In genomic region chr12:110116623-110117022, GRCh38 we compare ENCODE assay signal across 22 cellular contexts.
"Had no signal": no experiment of that assay in that cellular context is flagged by ENCODE, and none has a peak within 500 bp of the region (broad histone marks: within the 10 kb centered on the region; RNA-seq: fewer than 3 reads in every experiment).

No MANE protein-coding gene starts in this region.

- DNase-seq: activated CD4-positive, alpha-beta T cell treated with anti-CD3 and anti-CD28 coated beads for 4 hours; activated CD4-positive, alpha-beta T cell treated with anti-CD3 and anti-CD28 coated beads, Interleukin-2, amount 50 U/mL, for 48 hours; activated CD8-positive, alpha-beta memory T cell treated with anti-CD3 and anti-CD28 coated beads, Interleukin-2, amount 50 U/mL, for 48 hours; activated gamma-delta T cell; activated naive CD4-positive, alpha-beta T cell treated with anti-CD3 and anti-CD28 coated beads, Interleukin-2, amount 10 ng/mL, durations not matched to agents 7 days and 5 days; activated naive CD8-positive, alpha-beta T cell treated with anti-CD3 and anti-CD28 coated beads, Interleukin-2, amount 10 ng/mL, durations not matched to agents 7 days and 5 days; activated T-cell treated with anti-CD3 and anti-CD28 coated beads, Interleukin-2, amount 50 U/mL, for 24 hours; caudate nucleus; foreskin melanocyte; left lung; lower lobe of right lung; mesenchymal stem cell; natural killer cell; psoas muscle; stimulated activated CD4-positive, alpha-beta T cell treated with anti-CD3 and anti-CD28 coated beads, Interleukin-1b, Interleukin-23, amount 100 ng/mL, for 48 hours; stimulated activated CD4-positive, alpha-beta T cell treated with anti-CD3 and anti-CD28 coated beads, Interleukin-4, amount 100 ng/mL, for 4 hours; stimulated activated CD8-positive, alpha-beta memory T cell treated with anti-CD3 and anti-CD28 coated beads, Interleukin-4, amount 100 ng/mL, for 48 hours; stimulated activated naive B cell treated with anti-CD40 and anti-IgM and Interleukin-4, amounts not matched to agents 10 μg/mL and 1 μg/mL and 100 μg/mL, for 72 hours; stomach; T-helper 9 cell had no signal

- H3K27ac Mint-ChIP-seq: activated naive CD4-positive, alpha-beta T cell treated with anti-CD3 and anti-CD28 coated beads, Interleukin-2, amount 10 ng/mL, durations not matched to agents 7 days and 5 days; activated naive CD8-positive, alpha-beta T cell treated with anti-CD3 and anti-CD28 coated beads, Interleukin-2, amount 10 ng/mL, durations not matched to agents 7 days and 5 days; activated T-cell treated with anti-CD3 and anti-CD28 coated beads, Interleukin-2, amount 50 U/mL, for 24 hours; natural killer cell; stimulated activated naive B cell treated with anti-CD40 and anti-IgM and Interleukin-4, amounts not matched to agents 10 μg/mL and 1 μg/mL and 100 μg/mL, for 72 hours; T-helper 1 cell treated with Interleukin-12 subunit alpha and Interleukin-12 subunit beta and Interleukin-4 antibody, amounts not matched to agents 30 μg/mL and 1 μg/mL, for 36 hours had no signal

- H3K4me1 Mint-ChIP-seq: activated naive CD4-positive, alpha-beta T cell treated with anti-CD3 and anti-CD28 coated beads, Interleukin-2, amount 10 ng/mL, durations not matched to agents 7 days and 5 days; natural killer cell had no signal

- ATAC-seq: esophagus mucosa; left lung; lower lobe of right lung; natural killer cell; psoas muscle; stimulated activated naive B cell treated with anti-CD40 and anti-IgM and Interleukin-4, amounts not matched to agents 10 μg/mL and 1 μg/mL and 100 μg/mL, for 72 hours had no signal

- H3K36me3 Mint-ChIP-seq: activated naive CD4-positive, alpha-beta T cell treated with anti-CD3 and anti-CD28 coated beads, Interleukin-2, amount 10 ng/mL, durations not matched to agents 7 days and 5 days; activated naive CD8-positive, alpha-beta T cell treated with anti-CD3 and anti-CD28 coated beads, Interleukin-2, amount 10 ng/mL, durations not matched to agents 7 days and 5 days; natural killer cell; stimulated activated naive B cell treated with anti-CD40 and anti-IgM and Interleukin-4, amounts not matched to agents 10 μg/mL and 1 μg/mL and 100 μg/mL, for 72 hours had no signal

- H3K9me3 Mint-ChIP-seq: activated naive CD4-positive, alpha-beta T cell treated with anti-CD3 and anti-CD28 coated beads, Interleukin-2, amount 10 ng/mL, durations not matched to agents 7 days and 5 days; activated naive CD8-positive, alpha-beta T cell treated with anti-CD3 and anti-CD28 coated beads, Interleukin-2, amount 10 ng/mL, durations not matched to agents 7 days and 5 days; activated T-cell treated with anti-CD3 and anti-CD28 coated beads, Interleukin-2, amount 50 U/mL, for 24 hours; natural killer cell; stimulated activated naive B cell treated with anti-CD40 and anti-IgM and Interleukin-4, amounts not matched to agents 10 μg/mL and 1 μg/mL and 100 μg/mL, for 72 hours; T-helper 1 cell treated with Interleukin-12 subunit alpha and Interleukin-12 subunit beta and Interleukin-4 antibody, amounts not matched to agents 30 μg/mL and 1 μg/mL, for 36 hours had no signal

- H3K4me3 Mint-ChIP-seq: activated naive CD4-positive, alpha-beta T cell treated with anti-CD3 and anti-CD28 coated beads, Interleukin-2, amount 10 ng/mL, durations not matched to agents 7 days and 5 days; activated naive CD8-positive, alpha-beta T cell treated with anti-CD3 and anti-CD28 coated beads, Interleukin-2, amount 10 ng/mL, durations not matched to agents 7 days and 5 days; activated T-cell treated with anti-CD3 and anti-CD28 coated beads, Interleukin-2, amount 50 U/mL, for 24 hours; natural killer cell; stimulated activated naive B cell treated with anti-CD40 and anti-IgM and Interleukin-4, amounts not matched to agents 10 μg/mL and 1 μg/mL and 100 μg/mL, for 72 hours; T-helper 1 cell treated with Interleukin-12 subunit alpha and Interleukin-12 subunit beta and Interleukin-4 antibody, amounts not matched to agents 30 μg/mL and 1 μg/mL, for 36 hours had no signal
